1 cellular context compared by ENCODE assay signal in genomic region chr12:54005853-54006699, GRCh38.
TF ChIP-seq lines count a peak whose summit lies in the region.

No MANE protein-coding gene starts in this region.

TF ChIP-seq in K562, 482 proteins besides CTCF, POLR2A, EP300 and RAD21 (continued from another document):
- TF ChIP-seq THAP7 (CRISPR knock-in tag; IDR thresholded peaks at IDR 0.05) = 0 out of 2 replicates have a peak, but pooled peaks have one; percentile 26
- no peak for TF ChIP-seq ZNF274 (IDR thresholded peaks at IDR 0.05; ENCODE audit: borderline replicate concordance, low read depth, low read length)
- no peak; the same call in 1 of the 2 replicates for TF ChIP-seq POLR2G (IDR thresholded peaks at IDR 0.05; ENCODE audit: low read depth, low read length)
- peak; percentile 96 for TF ChIP-seq DEAF1 (CRISPR knock-in tag; IDR thresholded peaks at IDR 0.05)
- TF ChIP-seq MBD2 (IDR thresholded peaks at IDR 0.05; ENCODE audit: borderline replicate concordance, low read depth) = no peak
- no peak; the same call in 1 of the 2 replicates for TF ChIP-seq E2F1 (CRISPR knock-in tag; IDR thresholded peaks at IDR 0.05)
- TF ChIP-seq PHF20 (IDR thresholded peaks at IDR 0.05; ENCODE audit: partially characterized antibody) = no peak
- no peak for TF ChIP-seq BDP1 (IDR thresholded peaks at IDR 0.05; ENCODE audit: insufficient read depth, insufficient read length)
- no peak for TF ChIP-seq TAL1 (IDR thresholded peaks at IDR 0.05)
- peak; percentile 71 for TF ChIP-seq XRCC5 (IDR thresholded peaks at IDR 0.05; ENCODE audit: low read depth, low read length)
- no peak for TF ChIP-seq NFATC3 (IDR thresholded peaks at IDR 0.05)
- TF ChIP-seq RBBP5 (IDR thresholded peaks at IDR 0.05; ENCODE audit: borderline replicate concordance, insufficient read depth, low read length, poor library complexity, severe bottlenecking) = peak; percentile 30
- no peak for TF ChIP-seq ATF2 (CRISPR knock-in tag; IDR thresholded peaks at IDR 0.05)
- no peak for TF ChIP-seq ASH1L (IDR thresholded peaks at IDR 0.05; ENCODE audit: borderline replicate concordance, low read depth, partially characterized antibody)
- no peak for TF ChIP-seq DDX20 (tag; IDR thresholded peaks at IDR 0.05; ENCODE audit: low read depth)
- TF ChIP-seq ZBTB1 (CRISPR knock-in tag; IDR thresholded peaks at IDR 0.05; ENCODE audit: borderline replicate concordance, low read depth) = no peak
- TF ChIP-seq ZNF133 (CRISPR knock-in tag; IDR thresholded peaks at IDR 0.05) = no peak
- no peak for TF ChIP-seq TOE1 (IDR thresholded peaks at IDR 0.05; ENCODE audit: borderline replicate concordance)
- TF ChIP-seq TOE1 (CRISPR knock-in tag; IDR thresholded peaks at IDR 0.05; ENCODE audit: borderline replicate concordance, low read depth) = no peak
- TF ChIP-seq CREBBP (IDR thresholded peaks at IDR 0.05; ENCODE audit: low read depth, low read length) = no peak
- no peak for TF ChIP-seq SAP30 (IDR thresholded peaks at IDR 0.05; ENCODE audit: borderline replicate concordance, insufficient read depth, low read depth, low read length, poor library complexity, severe bottlenecking)
